Comparison of ENCODE assay signal across 19 cellular contexts in genomic region chr10:86932674-86933073, GRCh38. TPM values are rescaled to one million over a fixed set of nuclear protein-coding genes. Genes with fewer than 3 reads are reported as not detected.
"Had no signal": no experiment of that assay in that cellular context is flagged by ENCODE, and none has a peak within 500 bp of the region (broad histone marks: within the 10 kb centered on the region; RNA-seq: fewer than 3 reads in every experiment).

No MANE protein-coding gene starts in this region.

- ATAC-seq: activated CD8-positive, alpha-beta memory T cell treated with anti-CD3 and anti-CD28 coated beads, Interleukin-2, amount 10 ng/mL, durations not matched to agents 7 days and 5 days; psoas muscle had no signal

- H3K27me3 ChIP-seq: colonic mucosa, esophagus squamous epithelium had no signal

- H3K4me3 ChIP-seq: colonic mucosa, esophagus squamous epithelium, left ventricle myocardium inferior, psoas muscle had no signal

- H3K4me3 Mint-ChIP-seq: activated CD8-positive, alpha-beta memory T cell treated with anti-CD3 and anti-CD28 coated beads, Interleukin-2, amount 10 ng/mL, durations not matched to agents 7 days and 5 days; activated naive CD4-positive, alpha-beta T cell treated with anti-CD3 and anti-CD28 coated beads, Interleukin-2, amount 10 ng/mL, durations not matched to agents 7 days and 5 days; activated T-cell treated with anti-CD3 and anti-CD28 coated beads, Interleukin-2, amount 50 U/mL, for 24 hours had no signal

- H3K27ac Mint-ChIP-seq: activated CD8-positive, alpha-beta memory T cell treated with anti-CD3 and anti-CD28 coated beads, Interleukin-2, amount 10 ng/mL, durations not matched to agents 7 days and 5 days; activated naive CD4-positive, alpha-beta T cell treated with anti-CD3 and anti-CD28 coated beads, Interleukin-2, amount 10 ng/mL, durations not matched to agents 7 days and 5 days; activated T-cell treated with anti-CD3 and anti-CD28 coated beads, Interleukin-2, amount 50 U/mL, for 24 hours had no signal

- H3K27ac ChIP-seq: colonic mucosa, left ventricle myocardium inferior, psoas muscle had no signal

- H3K9me3 Mint-ChIP-seq: activated naive CD4-positive, alpha-beta T cell treated with anti-CD3 and anti-CD28 coated beads, Interleukin-2, amount 10 ng/mL, durations not matched to agents 7 days and 5 days; activated T-cell treated with anti-CD3 and anti-CD28 coated beads, Interleukin-2, amount 50 U/mL, for 24 hours had no signal

- H3K27me3 Mint-ChIP-seq: activated CD8-positive, alpha-beta memory T cell treated with anti-CD3 and anti-CD28 coated beads, Interleukin-2, amount 10 ng/mL, durations not matched to agents 7 days and 5 days; activated T-cell treated with anti-CD3 and anti-CD28 coated beads, Interleukin-2, amount 50 U/mL, for 24 hours had no signal

- DNase-seq: activated CD4-positive, alpha-beta T cell treated with anti-CD3 and anti-CD28 coated beads for 1 hour; activated CD4-positive, alpha-beta T cell treated with anti-CD3 and anti-CD28 coated beads, Interleukin-2, amount 50 U/mL, for 4 hours; activated CD8-positive, alpha-beta memory T cell treated with anti-CD3 and anti-CD28 coated beads, Interleukin-2, amount 10 ng/mL, durations not matched to agents 7 days and 5 days; activated naive CD4-positive, alpha-beta T cell treated with anti-CD3 and anti-CD28 coated beads, Interleukin-2, amount 10 ng/mL, durations not matched to agents 7 days and 5 days; activated T-cell treated with anti-CD3 and anti-CD28 coated beads, Interleukin-2, amount 50 U/mL, for 24 hours; amniotic stem cell; central memory CD4-positive, alpha-beta T cell; colonic mucosa; esophagus squamous epithelium; hippocampal formation; kidney; left ventricle myocardium inferior; psoas muscle; SK-N-SH; stimulated activated CD4-positive, alpha-beta T cell treated with anti-CD3 and anti-CD28 coated beads, Interleukin-1b, Interleukin-23, amount 100 ng/mL, for 48 hours; T-helper 1 cell; T1000; trophoblast cell had no signal

- H3K4me1 Mint-ChIP-seq: activated CD8-positive, alpha-beta memory T cell treated with anti-CD3 and anti-CD28 coated beads, Interleukin-2, amount 10 ng/mL, durations not matched to agents 7 days and 5 days had no signal

- H3K4me1 ChIP-seq: colonic mucosa had no signal

- H3K36me3 ChIP-seq: colonic mucosa had no signal

- H3K36me3 Mint-ChIP-seq: activated CD8-positive, alpha-beta memory T cell treated with anti-CD3 and anti-CD28 coated beads, Interleukin-2, amount 10 ng/mL, durations not matched to agents 7 days and 5 days had no signal

- H3K9me3 ChIP-seq: colonic mucosa, esophagus squamous epithelium, left ventricle myocardium inferior, psoas muscle, SK-N-SH had no signal

RNA-seq across cellular contexts. Expression of gene MMRN2, which starts 24.7 kb away (rescaled TPM):
- total RNA-seq: activated CD8-positive, alpha-beta memory T cell treated with anti-CD3 and anti-CD28 coated beads, Interleukin-2, amount 10 ng/mL, durations not matched to agents 7 days and 5 days; osteocyte had no signal

RNA-seq across cellular contexts. Expression of gene SNCG, which starts 25.7 kb away (rescaled TPM):
- total RNA-seq: activated CD8-positive, alpha-beta memory T cell treated with anti-CD3 and anti-CD28 coated beads, Interleukin-2, amount 10 ng/mL, durations not matched to agents 7 days and 5 days; osteocyte had no signal

RNA-seq across cellular contexts. Expression of gene ADIRF, which starts 35.6 kb away (rescaled TPM):
- total RNA-seq: activated CD8-positive, alpha-beta memory T cell treated with anti-CD3 and anti-CD28 coated beads, Interleukin-2, amount 10 ng/mL, durations not matched to agents 7 days and 5 days; osteocyte had no signal
